In genomic region chr4:47510036-47510435, GRCh38 we compare ENCODE assay signal across 12 cellular contexts. TPM values are rescaled to one million over a fixed set of nuclear protein-coding genes. Genes with fewer than 3 reads are reported as not detected.
DNase-seq lines count a peak whose midpoint lies in the region; ATAC-seq and TF ChIP-seq lines count a peak whose summit lies in the region.
"Had no signal": no experiment of that assay in that cellular context is flagged by ENCODE, and none has a peak within 500 bp of the region (broad histone marks: within the 10 kb centered on the region; RNA-seq: fewer than 3 reads in every experiment).

No MANE protein-coding gene starts in this region.

- H3K36me3 Mint-ChIP-seq in activated T-helper 17 cell treated with anti-CD3 and anti-CD28 coated beads, Interleukin-2, amount 50 U/mL, for 72 hours (ENCODE audit: low read depth): no peaks in the 10 kb centered on the region
- H3K36me3 Mint-ChIP-seq in natural killer cell treated with Interleukin-12 subunit alpha and Interleukin-12 subunit beta and Interleukin-15 and Interleukin-18, amount 100 ng/mL, for 72 hours: peaks cover 9% of the 10 kb centered on the region
- H3K36me3 Mint-ChIP-seq in activated CD4-positive, alpha-beta memory T cell treated with anti-CD3 and anti-CD28 coated beads, Interleukin-2, amount 10 ng/mL, durations not matched to agents 7 days and 5 days (ENCODE audit: low read depth): no peaks in the 10 kb centered on the region

- no peak for DNase-seq in natural killer cell treated with Interleukin-12 subunit alpha and Interleukin-12 subunit beta and Interleukin-15 and Interleukin-18, amount 100 ng/mL, for 72 hours (ENCODE audit: low spot score)
- DNase-seq in GM10266 (ENCODE audit: extremely low spot score): no peak
- no peak for DNase-seq in activated CD4-positive, alpha-beta memory T cell treated with anti-CD3 and anti-CD28 coated beads, Interleukin-2, amount 10 ng/mL, durations not matched to agents 7 days and 5 days
- DNase-seq: activated naive CD4-positive, alpha-beta T cell; C1 segment of cervical spinal cord; NCI-H1092 treated with DMSO at 0.1 percent for 48 hours; nucleus accumbens had no signal

- H3K27me3 Mint-ChIP-seq in activated T-helper 17 cell treated with anti-CD3 and anti-CD28 coated beads, Interleukin-2, amount 50 U/mL, for 72 hours: no peaks in the 10 kb centered on the region
- no peaks in the 10 kb centered on the region for H3K27me3 Mint-ChIP-seq in natural killer cell treated with Interleukin-12 subunit alpha and Interleukin-12 subunit beta and Interleukin-15 and Interleukin-18, amount 100 ng/mL, for 72 hours
- H3K27me3 Mint-ChIP-seq in activated CD4-positive, alpha-beta memory T cell treated with anti-CD3 and anti-CD28 coated beads, Interleukin-2, amount 10 ng/mL, durations not matched to agents 7 days and 5 days: peaks cover 6% of the 10 kb centered on the region

- peak overlapping the region; percentile 11 for H3K27ac Mint-ChIP-seq in activated T-helper 17 cell treated with anti-CD3 and anti-CD28 coated beads, Interleukin-2, amount 50 U/mL, for 72 hours
- H3K27ac Mint-ChIP-seq in natural killer cell treated with Interleukin-12 subunit alpha and Interleukin-12 subunit beta and Interleukin-15 and Interleukin-18, amount 100 ng/mL, for 72 hours: peak overlapping the region; percentile 52 to 74
- no peak overlapping the region for H3K27ac Mint-ChIP-seq in activated CD4-positive, alpha-beta memory T cell treated with anti-CD3 and anti-CD28 coated beads, Interleukin-2, amount 10 ng/mL, durations not matched to agents 7 days and 5 days

- POLR2A ChIA-PET in activated CD4-positive, alpha-beta memory T cell treated with anti-CD3 and anti-CD28 coated beads, Interleukin-2, amount 10 ng/mL, durations not matched to agents 7 days and 5 days (lab: Charles Lee): no interaction called here

- H3K4me1 Mint-ChIP-seq in activated T-helper 17 cell treated with anti-CD3 and anti-CD28 coated beads, Interleukin-2, amount 50 U/mL, for 72 hours: no peaks in the 10 kb centered on the region
- peaks cover 30 to 33% of the 10 kb centered on the region in 2 donors for H3K4me1 Mint-ChIP-seq in natural killer cell treated with Interleukin-12 subunit alpha and Interleukin-12 subunit beta and Interleukin-15 and Interleukin-18, amount 100 ng/mL, for 72 hours (ENCODE audit: low read depth in 2 of 2)
- peaks cover 7% of the 10 kb centered on the region for H3K4me1 Mint-ChIP-seq in activated CD4-positive, alpha-beta memory T cell treated with anti-CD3 and anti-CD28 coated beads, Interleukin-2, amount 10 ng/mL, durations not matched to agents 7 days and 5 days

- no peaks in the 10 kb centered on the region for H3K9me3 Mint-ChIP-seq in activated T-helper 17 cell treated with anti-CD3 and anti-CD28 coated beads, Interleukin-2, amount 50 U/mL, for 72 hours
- no peaks in the 10 kb centered on the region for H3K9me3 Mint-ChIP-seq in natural killer cell treated with Interleukin-12 subunit alpha and Interleukin-12 subunit beta and Interleukin-15 and Interleukin-18, amount 100 ng/mL, for 72 hours
- no peaks in the 10 kb centered on the region for H3K9me3 Mint-ChIP-seq in activated CD4-positive, alpha-beta memory T cell treated with anti-CD3 and anti-CD28 coated beads, Interleukin-2, amount 10 ng/mL, durations not matched to agents 7 days and 5 days

- ATAC-seq in GM18870 (IDR thresholded peaks at IDR 0.05; ENCODE audit: unreplicated experiment): peak; percentile 2
- peak; percentile 20 for ATAC-seq in HG02678 (IDR thresholded peaks at IDR 0.05; ENCODE audit: unreplicated experiment)
- ATAC-seq in activated T-helper 17 cell treated with anti-CD3 and anti-CD28 coated beads, Interleukin-2, amount 50 U/mL, for 72 hours (replicated peaks): no peak
- no peak for ATAC-seq in natural killer cell treated with Interleukin-12 subunit alpha and Interleukin-12 subunit beta and Interleukin-15 and Interleukin-18, amount 100 ng/mL, for 72 hours
- no peak for ATAC-seq in HG03571 (IDR thresholded peaks at IDR 0.05; ENCODE audit: unreplicated experiment)
- no peak for ATAC-seq in HG02571 (IDR thresholded peaks at IDR 0.05; ENCODE audit: unreplicated experiment)

- no peak for TF ChIP-seq CTCF in GM10266 (IDR thresholded peaks at IDR 0.05; ENCODE audit: control insufficient read depth, insufficient read depth, low read depth, missing control alignments)

- CTCF ChIA-PET in activated CD4-positive, alpha-beta memory T cell treated with anti-CD3 and anti-CD28 coated beads, Interleukin-2, amount 10 ng/mL, durations not matched to agents 7 days and 5 days (lab: Charles Lee): interaction anchor here (1.5 to 3.8 kb wide), 2 partner anchors 16 to 55 kb away, joined by 3 to 15 read pairs; no protein-coding TSS in a partner anchor

- no peak overlapping the region for H3K4me3 Mint-ChIP-seq in activated T-helper 17 cell treated with anti-CD3 and anti-CD28 coated beads, Interleukin-2, amount 50 U/mL, for 72 hours
- peak overlapping the region; percentile 40 for H3K4me3 Mint-ChIP-seq in natural killer cell treated with Interleukin-12 subunit alpha and Interleukin-12 subunit beta and Interleukin-15 and Interleukin-18, amount 100 ng/mL, for 72 hours
- no peak overlapping the region for H3K4me3 Mint-ChIP-seq in activated CD4-positive, alpha-beta memory T cell treated with anti-CD3 and anti-CD28 coated beads, Interleukin-2, amount 10 ng/mL, durations not matched to agents 7 days and 5 days

RNA-seq across cellular contexts. Expression of gene ATP10D, which starts 25.0 kb away (rescaled TPM):
- 1 to 10 TPM; 5.1 to 8.2 TPM for total RNA-seq in activated T-helper 17 cell treated with anti-CD3 and anti-CD28 coated beads, Interleukin-2, amount 50 U/mL, for 72 hours
- total RNA-seq in natural killer cell treated with Interleukin-12 subunit alpha and Interleukin-12 subunit beta and Interleukin-15 and Interleukin-18, amount 100 ng/mL, for 72 hours: 10 to 100 TPM in 1 of 2 donors, 1 to 10 TPM in 1; 9.9 to 36.7 TPM
- total RNA-seq in activated CD4-positive, alpha-beta memory T cell treated with anti-CD3 and anti-CD28 coated beads, Interleukin-2, amount 10 ng/mL, durations not matched to agents 7 days and 5 days: 1 to 10 TPM; 7.4 to 8.1 TPM

RNA-seq across cellular contexts. Expression of gene COMMD8, which starts 46.5 kb away (rescaled TPM):
- total RNA-seq in activated T-helper 17 cell treated with anti-CD3 and anti-CD28 coated beads, Interleukin-2, amount 50 U/mL, for 72 hours: 10 to 100 TPM; 16.1 to 27.0 TPM
- 10 to 100 TPM; 13.7 to 23.3 TPM for total RNA-seq in natural killer cell treated with Interleukin-12 subunit alpha and Interleukin-12 subunit beta and Interleukin-15 and Interleukin-18, amount 100 ng/mL, for 72 hours
- 10 to 100 TPM; 24.9 to 26.3 TPM for total RNA-seq in activated CD4-positive, alpha-beta memory T cell treated with anti-CD3 and anti-CD28 coated beads, Interleukin-2, amount 10 ng/mL, durations not matched to agents 7 days and 5 days

Comparison
In these comparisons a context has a peak if more than half of its experiments do, and no peak if none do; other contexts are left out.
1. ATAC-seq: peak in GM18870 (single experiment) and HG02678 (single experiment); none in activated T-helper 17 cell treated with anti-CD3 and anti-CD28 coated beads, Interleukin-2, amount 50 U/mL, for 72 hours (single experiment), natural killer cell treated with Interleukin-12 subunit alpha and Interleukin-12 subunit beta and Interleukin-15 and Interleukin-18, amount 100 ng/mL, for 72 hours (0 of 2), HG03571 (single experiment) and HG02571 (single experiment).